ENCODE assay signal across 9 cellular contexts in genomic region chr16:14658063-14658462, GRCh38. TPM values are rescaled to one million over a fixed set of nuclear protein-coding genes. Genes with fewer than 3 reads are reported as not detected.
DNase-seq lines count a peak whose midpoint lies in the region; ATAC-seq and TF ChIP-seq lines count a peak whose summit lies in the region.
"Had no signal": no experiment of that assay in that cellular context is flagged by ENCODE, and none has a peak within 500 bp of the region (broad histone marks: within the 10 kb centered on the region; RNA-seq: fewer than 3 reads in every experiment).

No MANE protein-coding gene starts in this region.

- TF ChIP-seq CTCF in Calu3 (IDR thresholded peaks at IDR 0.05; ENCODE audit: unreplicated experiment), result no peak

- CTCF ChIA-PET in activated CD4-positive, alpha-beta T cell treated with anti-CD3 and anti-CD28 coated beads, Interleukin-2, amount 10 ng/mL, durations not matched to agents 7 days and 5 days (lab: Charles Lee), result no interaction called here
- CTCF ChIA-PET in activated CD4-positive, alpha-beta memory T cell treated with anti-CD3 and anti-CD28 coated beads, Interleukin-2, amount 10 ng/mL, durations not matched to agents 7 days and 5 days (lab: Charles Lee), result no interaction called here
- CTCF ChIA-PET in Calu3 (lab: Charles Lee), result interaction anchor here (1.0 kb wide), 1 partner anchor 109 kb away, joined by 3 read pairs; no protein-coding TSS in a partner anchor

- H3K27ac Mint-ChIP-seq in activated CD4-positive, alpha-beta T cell treated with anti-CD3 and anti-CD28 coated beads, Interleukin-2, amount 10 ng/mL, durations not matched to agents 7 days and 5 days, result peak overlapping the region; percentile 38
- H3K27ac Mint-ChIP-seq in activated CD4-positive, alpha-beta memory T cell treated with anti-CD3 and anti-CD28 coated beads, Interleukin-2, amount 10 ng/mL, durations not matched to agents 7 days and 5 days, result peak overlapping the region; percentile 69
- H3K27ac Mint-ChIP-seq in stimulated activated naive B cell treated with anti-CD40 and anti-IgM and Interleukin-4, amounts not matched to agents 10 μg/mL and 1 μg/mL and 100 μg/mL, for 72 hours, result peak overlapping the region; percentile 75
- no peak overlapping the region for H3K27ac Mint-ChIP-seq in Calu3 (ENCODE audit: unreplicated experiment)

- no peaks in the 10 kb centered on the region for H3K9me3 Mint-ChIP-seq in activated CD4-positive, alpha-beta T cell treated with anti-CD3 and anti-CD28 coated beads, Interleukin-2, amount 10 ng/mL, durations not matched to agents 7 days and 5 days
- H3K9me3 Mint-ChIP-seq in activated CD4-positive, alpha-beta memory T cell treated with anti-CD3 and anti-CD28 coated beads, Interleukin-2, amount 10 ng/mL, durations not matched to agents 7 days and 5 days, result no peaks in the 10 kb centered on the region
- H3K9me3 Mint-ChIP-seq in stimulated activated naive B cell treated with anti-CD40 and anti-IgM and Interleukin-4, amounts not matched to agents 10 μg/mL and 1 μg/mL and 100 μg/mL, for 72 hours, result no peaks in the 10 kb centered on the region
- no peaks in the 10 kb centered on the region for H3K9me3 Mint-ChIP-seq in Calu3 (ENCODE audit: low read depth, unreplicated experiment)

- H3K36me3 Mint-ChIP-seq in activated CD4-positive, alpha-beta T cell treated with anti-CD3 and anti-CD28 coated beads, Interleukin-2, amount 10 ng/mL, durations not matched to agents 7 days and 5 days (ENCODE audit: low read depth), result peaks cover 39% of the 10 kb centered on the region
- peaks cover 48% of the 10 kb centered on the region for H3K36me3 Mint-ChIP-seq in activated CD4-positive, alpha-beta memory T cell treated with anti-CD3 and anti-CD28 coated beads, Interleukin-2, amount 10 ng/mL, durations not matched to agents 7 days and 5 days (ENCODE audit: low read depth)
- peaks cover 31 to 40% of the 10 kb centered on the region in 2 donors for H3K36me3 Mint-ChIP-seq in stimulated activated naive B cell treated with anti-CD40 and anti-IgM and Interleukin-4, amounts not matched to agents 10 μg/mL and 1 μg/mL and 100 μg/mL, for 72 hours
- peaks cover 79% of the 10 kb centered on the region for H3K36me3 Mint-ChIP-seq in Calu3 (ENCODE audit: insufficient read depth, unreplicated experiment)

- ATAC-seq in HG03025 (IDR thresholded peaks at IDR 0.05; ENCODE audit: low FRiP score, unreplicated experiment), result peak; percentile 85
- peak; percentile 88 to 98 for ATAC-seq in stimulated activated naive B cell treated with anti-CD40 and anti-IgM and Interleukin-4, amounts not matched to agents 10 μg/mL and 1 μg/mL and 100 μg/mL, for 72 hours (replicated peaks)

- intact Hi-C loops in Calu3 (cut with micrococcal nuclease; ENCODE audit: unreplicated experiment), result no loop called here

- POLR2A ChIA-PET in activated CD4-positive, alpha-beta T cell treated with anti-CD3 and anti-CD28 coated beads, Interleukin-2, amount 10 ng/mL, durations not matched to agents 7 days and 5 days (lab: Charles Lee), result interaction anchor here (0.5 kb wide), 1 partner anchor 10 kb away, joined by 5 read pairs; no protein-coding TSS in a partner anchor
- POLR2A ChIA-PET in activated CD4-positive, alpha-beta memory T cell treated with anti-CD3 and anti-CD28 coated beads, Interleukin-2, amount 10 ng/mL, durations not matched to agents 7 days and 5 days (lab: Charles Lee), result interaction anchor here (0.8 to 1.4 kb wide), 3 partner anchors 16 to 26 kb away, joined by 3 to 5 read pairs (median 4); no protein-coding TSS in a partner anchor

- H3K4me3 Mint-ChIP-seq in activated CD4-positive, alpha-beta T cell treated with anti-CD3 and anti-CD28 coated beads, Interleukin-2, amount 10 ng/mL, durations not matched to agents 7 days and 5 days, result no peak overlapping the region
- no peak overlapping the region for H3K4me3 Mint-ChIP-seq in activated CD4-positive, alpha-beta memory T cell treated with anti-CD3 and anti-CD28 coated beads, Interleukin-2, amount 10 ng/mL, durations not matched to agents 7 days and 5 days
- H3K4me3 Mint-ChIP-seq in stimulated activated naive B cell treated with anti-CD40 and anti-IgM and Interleukin-4, amounts not matched to agents 10 μg/mL and 1 μg/mL and 100 μg/mL, for 72 hours, result no peak overlapping the region
- no peak overlapping the region for H3K4me3 Mint-ChIP-seq in Calu3 (ENCODE audit: low read depth, unreplicated experiment)

- DNase-seq in activated CD4-positive, alpha-beta T cell treated with anti-CD3 and anti-CD28 coated beads, Interleukin-2, amount 10 ng/mL, durations not matched to agents 7 days and 5 days, result no peak
- DNase-seq in activated CD4-positive, alpha-beta T cell treated with anti-CD3 and anti-CD28 coated beads for 1 hour, result no peak
- no peak for DNase-seq in activated CD4-positive, alpha-beta memory T cell treated with anti-CD3 and anti-CD28 coated beads, Interleukin-2, amount 10 ng/mL, durations not matched to agents 7 days and 5 days
- peak; percentile 21 for DNase-seq in stimulated activated naive B cell treated with anti-CD40 and anti-IgM and Interleukin-4, amounts not matched to agents 10 μg/mL and 1 μg/mL and 100 μg/mL, for 72 hours
- DNase-seq in ureter (ENCODE audit: low spot score) (no peak), Calu3 (no peak), NCI-H1930 (lab: John Stamatoyannopoulos, UW) (no peak)

- no TSS peak for BruUV-seq in Calu3 (replicated peaks; lab: Mats Ljungman, UMichigan)

- H3K4me1 Mint-ChIP-seq in activated CD4-positive, alpha-beta T cell treated with anti-CD3 and anti-CD28 coated beads, Interleukin-2, amount 10 ng/mL, durations not matched to agents 7 days and 5 days, result peaks cover 5% of the 10 kb centered on the region
- peaks cover 6% of the 10 kb centered on the region for H3K4me1 Mint-ChIP-seq in activated CD4-positive, alpha-beta memory T cell treated with anti-CD3 and anti-CD28 coated beads, Interleukin-2, amount 10 ng/mL, durations not matched to agents 7 days and 5 days
- peaks cover 6 to 9% of the 10 kb centered on the region in 2 donors for H3K4me1 Mint-ChIP-seq in stimulated activated naive B cell treated with anti-CD40 and anti-IgM and Interleukin-4, amounts not matched to agents 10 μg/mL and 1 μg/mL and 100 μg/mL, for 72 hours
- peaks cover 15% of the 10 kb centered on the region for H3K4me1 Mint-ChIP-seq in Calu3 (ENCODE audit: low read depth, unreplicated experiment)

- H3K27me3 Mint-ChIP-seq in activated CD4-positive, alpha-beta T cell treated with anti-CD3 and anti-CD28 coated beads, Interleukin-2, amount 10 ng/mL, durations not matched to agents 7 days and 5 days, result no peaks in the 10 kb centered on the region
- H3K27me3 Mint-ChIP-seq in activated CD4-positive, alpha-beta memory T cell treated with anti-CD3 and anti-CD28 coated beads, Interleukin-2, amount 10 ng/mL, durations not matched to agents 7 days and 5 days, result no peaks in the 10 kb centered on the region
- H3K27me3 Mint-ChIP-seq in stimulated activated naive B cell treated with anti-CD40 and anti-IgM and Interleukin-4, amounts not matched to agents 10 μg/mL and 1 μg/mL and 100 μg/mL, for 72 hours, result no peaks in the 10 kb centered on the region
- no peaks in the 10 kb centered on the region for H3K27me3 Mint-ChIP-seq in Calu3 (ENCODE audit: unreplicated experiment)

RNA-seq across cellular contexts. Expression of gene BFAR, which starts 25.3 kb away (rescaled TPM):
- total RNA-seq in activated CD4-positive, alpha-beta T cell treated with anti-CD3 and anti-CD28 coated beads, Interleukin-2, amount 10 ng/mL, durations not matched to agents 7 days and 5 days, result 10 to 100 TPM; 62.0 to 68.3 TPM
- total RNA-seq in activated CD4-positive, alpha-beta memory T cell treated with anti-CD3 and anti-CD28 coated beads, Interleukin-2, amount 10 ng/mL, durations not matched to agents 7 days and 5 days, result 10 to 100 TPM; 62.3 to 68.8 TPM
- 60.3 TPM for total RNA-seq in ureter
- total RNA-seq in Calu3 (2022), result 83.8 and 97.9 TPM in 2 replicates

RNA-seq across cellular contexts. Expression of gene PARN, which starts 28.0 kb away (rescaled TPM):
- 10 to 100 TPM; 41.1 to 51.8 TPM for total RNA-seq in activated CD4-positive, alpha-beta T cell treated with anti-CD3 and anti-CD28 coated beads, Interleukin-2, amount 10 ng/mL, durations not matched to agents 7 days and 5 days
- 10 to 100 TPM; 41.4 to 43.0 TPM for total RNA-seq in activated CD4-positive, alpha-beta memory T cell treated with anti-CD3 and anti-CD28 coated beads, Interleukin-2, amount 10 ng/mL, durations not matched to agents 7 days and 5 days
- 53.9 TPM for total RNA-seq in ureter
- total RNA-seq in Calu3 (2022), result 54.8 and 59.1 TPM in 2 replicates

RNA-seq across cellular contexts. Expression of gene PLA2G10, which starts 36.0 kb away (rescaled TPM):
- not detected for total RNA-seq in activated CD4-positive, alpha-beta T cell treated with anti-CD3 and anti-CD28 coated beads, Interleukin-2, amount 10 ng/mL, durations not matched to agents 7 days and 5 days
- not detected for total RNA-seq in activated CD4-positive, alpha-beta memory T cell treated with anti-CD3 and anti-CD28 coated beads, Interleukin-2, amount 10 ng/mL, durations not matched to agents 7 days and 5 days
- total RNA-seq in ureter (1.4 TPM), Calu3 (2022) (3.3 and 6.3 TPM in 2 replicates)
- total RNA-seq: fibroblast of villous mesenchyme had no signal

RNA-seq across cellular contexts. Expression of gene NPIPA3, which starts 45.1 kb away (rescaled TPM):
- 1 to 10 TPM; 1.8 to 3.1 TPM for total RNA-seq in activated CD4-positive, alpha-beta T cell treated with anti-CD3 and anti-CD28 coated beads, Interleukin-2, amount 10 ng/mL, durations not matched to agents 7 days and 5 days
- 1 to 10 TPM in 1 of 2 experiments, not detected in 1; 7.6 TPM for total RNA-seq in activated CD4-positive, alpha-beta memory T cell treated with anti-CD3 and anti-CD28 coated beads, Interleukin-2, amount 10 ng/mL, durations not matched to agents 7 days and 5 days
- total RNA-seq in ureter (1.6 TPM), Calu3 (2022) (8.2 and 9.1 TPM in 2 replicates)
